ENCODE assay signal across 2 cellular contexts in the genomic region with DNA sequence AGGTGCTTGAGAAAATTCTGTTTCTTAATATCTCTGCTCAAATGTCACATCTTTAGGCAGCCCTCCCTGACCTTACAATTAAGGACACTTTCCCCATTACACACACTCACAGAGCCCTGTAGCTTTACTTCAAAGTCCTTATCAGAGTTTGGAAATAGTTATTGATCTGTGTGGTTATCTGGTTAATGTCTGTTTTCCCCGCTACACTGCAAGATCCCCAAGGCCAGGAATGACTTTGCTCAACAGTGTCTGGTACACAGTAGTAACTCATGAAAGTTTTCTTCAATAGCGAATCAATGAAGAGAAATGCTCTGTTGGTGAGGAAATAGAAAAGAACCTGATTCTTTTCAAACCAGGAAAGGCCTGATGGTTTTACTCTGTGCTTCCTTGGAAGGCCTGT.
TF ChIP-seq lines count a peak whose summit lies in the region.

No MANE protein-coding gene starts in this region.

TF ChIP-seq in GM23338, 12 proteins besides CTCF, POLR2A, EP300 and RAD21 (continued from another document):
- no peak for TF ChIP-seq CREB1 (CRISPR knock-in tag; IDR thresholded peaks at IDR 0.05; ENCODE audit: low read depth)
- TF ChIP-seq JUNB (IDR thresholded peaks at IDR 0.05; ENCODE audit: unreplicated experiment): no peak
TF ChIP-seq in GM23338: peak in this region for 0.

TF ChIP-seq in HepG2, 621 proteins besides CTCF, POLR2A, EP300 and RAD21 (continued from another document and continues in another):
- TF ChIP-seq, protein P1, sequence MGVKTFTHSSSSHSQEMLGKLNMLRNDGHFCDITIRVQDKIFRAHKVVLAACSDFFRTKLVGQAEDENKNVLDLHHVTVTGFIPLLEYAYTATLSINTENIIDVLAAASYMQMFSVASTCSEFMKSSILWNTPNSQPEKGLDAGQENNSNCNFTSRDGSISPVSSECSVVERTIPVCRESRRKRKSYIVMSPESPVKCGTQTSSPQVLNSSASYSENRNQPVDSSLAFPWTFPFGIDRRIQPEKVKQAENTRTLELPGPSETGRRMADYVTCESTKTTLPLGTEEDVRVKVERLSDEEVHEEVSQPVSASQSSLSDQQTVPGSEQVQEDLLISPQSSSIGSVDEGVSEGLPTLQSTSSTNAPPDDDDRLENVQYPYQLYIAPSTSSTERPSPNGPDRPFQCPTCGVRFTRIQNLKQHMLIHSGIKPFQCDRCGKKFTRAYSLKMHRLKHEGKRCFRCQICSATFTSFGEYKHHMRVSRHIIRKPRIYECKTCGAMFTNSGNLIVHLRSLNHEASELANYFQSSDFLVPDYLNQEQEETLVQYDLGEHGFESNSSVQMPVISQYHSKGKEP (CRISPR knock-in tag; IDR thresholded peaks at IDR 0.05): no peak
- TF ChIP-seq DNMT1 (CRISPR knock-in tag; IDR thresholded peaks at IDR 0.05) (no peak), GATA4 (IDR thresholded peaks at IDR 0.05; ENCODE audit: borderline replicate concordance, low read depth) (peak; percentile 76; the same call in 1 of the 2 replicates), ZFP36L1 (CRISPR knock-in tag; IDR thresholded peaks at IDR 0.05) (no peak), KLF15 (CRISPR knock-in tag; IDR thresholded peaks at IDR 0.05; ENCODE audit: borderline replicate concordance) (no peak), ZNF354B (CRISPR knock-in tag; IDR thresholded peaks at IDR 0.05) (no peak), ZSCAN9 (CRISPR knock-in tag; IDR thresholded peaks at IDR 0.05; ENCODE audit: borderline replicate concordance) (no peak), ATF1 (CRISPR knock-in tag; IDR thresholded peaks at IDR 0.05) (no peak), CREM (IDR thresholded peaks at IDR 0.05) (peak; percentile 78; the same call in 1 of the 2 replicates), CREM (CRISPR knock-in tag; IDR thresholded peaks at IDR 0.05) (no peak), ZNF660 (CRISPR knock-in tag; IDR thresholded peaks at IDR 0.05; ENCODE audit: borderline replicate concordance, low read depth) (no peak), FOXP1 (IDR thresholded peaks at IDR 0.05) (peak; percentile 42; the same call in 1 of the 2 replicates), FOXP1 (CRISPR knock-in tag; IDR thresholded peaks at IDR 0.05) (peak; percentile 76), SYNCRIP (IDR thresholded peaks at IDR 0.05; ENCODE audit: insufficient read depth, low read depth, low read length) (no peak), MYC (CRISPR knock-in tag; IDR thresholded peaks at IDR 0.05; ENCODE audit: borderline replicate concordance) (no peak), EHMT2 (IDR thresholded peaks at IDR 0.05; ENCODE audit: borderline replicate concordance, low read depth, low read length) (no peak; the same call in 1 of the 2 replicates), KLF9 (CRISPR knock-in tag; IDR thresholded peaks at IDR 0.05; ENCODE audit: low read depth) (no peak), THYN1 (CRISPR knock-in tag; IDR thresholded peaks at IDR 0.05; ENCODE audit: borderline replicate concordance, low read depth) (no peak), ZNF430 (CRISPR knock-in tag; IDR thresholded peaks at IDR 0.05) (peak; percentile 24; the same call in 1 of the 2 replicates), MIER3 (CRISPR knock-in tag; IDR thresholded peaks at IDR 0.05; ENCODE audit: borderline replicate concordance) (peak; percentile 69; the same call in 1 of the 2 replicates), MIXL1 (CRISPR knock-in tag; IDR thresholded peaks at IDR 0.05) (peak; percentile 92), ZNF3 (CRISPR knock-in tag; IDR thresholded peaks at IDR 0.05) (peak; percentile 38; the same call in 1 of the 2 replicates), RBM22 (optimal IDR thresholded peaks at IDR 0.05; ENCODE audit: low read length) (no peak), ZNF75D (CRISPR knock-in tag; IDR thresholded peaks at IDR 0.05; ENCODE audit: borderline replicate concordance) (no peak), ZNF782 (CRISPR knock-in tag; IDR thresholded peaks at IDR 0.05; ENCODE audit: borderline replicate concordance) (no peak), ZNF652 (CRISPR knock-in tag; IDR thresholded peaks at IDR 0.05; ENCODE audit: borderline replicate concordance, low read depth) (0 out of 2 replicates have a peak, but pooled peaks have one; percentile 17), SNAPC2 (CRISPR knock-in tag; IDR thresholded peaks at IDR 0.05) (no peak), ZNF382 (CRISPR knock-in tag; IDR thresholded peaks at IDR 0.05; ENCODE audit: borderline replicate concordance) (no peak), SRSF9 (IDR thresholded peaks at IDR 0.05; ENCODE audit: borderline replicate concordance, insufficient read depth, low read depth, low read length, poor library complexity, severe bottlenecking) (no peak), SIN3A (IDR thresholded peaks at IDR 0.05; ENCODE audit: borderline replicate concordance, low read depth, low read length) (no peak), AGO1 (IDR thresholded peaks at IDR 0.05; ENCODE audit: low read depth, low read length, poor library complexity, severe bottlenecking) (no peak), GATAD2A (CRISPR knock-in tag; IDR thresholded peaks at IDR 0.05) (peak; percentile 94), HMGA1 (CRISPR knock-in tag; conservative IDR thresholded peaks at IDR 0.05) (no peak), ZNF672 (CRISPR knock-in tag; IDR thresholded peaks at IDR 0.05) (no peak), NFIC (IDR thresholded peaks at IDR 0.05; ENCODE audit: low read length) (peak; percentile 88; the same call in 1 of the 2 replicates), TCF7 (IDR thresholded peaks at IDR 0.05; ENCODE audit: low read depth) (peak; percentile 89), SETDB1 (CRISPR knock-in tag; IDR thresholded peaks at IDR 0.05; ENCODE audit: borderline replicate concordance) (no peak)
- TF ChIP-seq, protein P2, sequence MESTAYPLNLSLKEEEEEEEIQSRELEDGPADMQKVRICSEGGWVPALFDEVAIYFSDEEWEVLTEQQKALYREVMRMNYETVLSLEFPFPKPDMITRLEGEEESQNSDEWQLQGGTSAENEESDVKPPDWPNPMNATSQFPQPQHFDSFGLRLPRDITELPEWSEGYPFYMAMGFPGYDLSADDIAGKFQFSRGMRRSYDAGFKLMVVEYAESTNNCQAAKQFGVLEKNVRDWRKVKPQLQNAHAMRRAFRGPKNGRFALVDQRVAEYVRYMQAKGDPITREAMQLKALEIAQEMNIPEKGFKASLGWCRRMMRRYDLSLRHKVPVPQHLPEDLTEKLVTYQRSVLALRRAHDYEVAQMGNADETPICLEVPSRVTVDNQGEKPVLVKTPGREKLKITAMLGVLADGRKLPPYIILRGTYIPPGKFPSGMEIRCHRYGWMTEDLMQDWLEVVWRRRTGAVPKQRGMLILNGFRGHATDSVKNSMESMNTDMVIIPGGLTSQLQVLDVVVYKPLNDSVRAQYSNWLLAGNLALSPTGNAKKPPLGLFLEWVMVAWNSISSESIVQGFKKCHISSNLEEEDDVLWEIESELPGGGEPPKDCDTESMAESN (CRISPR knock-in tag; conservative IDR thresholded peaks at IDR 0.05): peak; percentile 75
- TF ChIP-seq, protein P3, sequence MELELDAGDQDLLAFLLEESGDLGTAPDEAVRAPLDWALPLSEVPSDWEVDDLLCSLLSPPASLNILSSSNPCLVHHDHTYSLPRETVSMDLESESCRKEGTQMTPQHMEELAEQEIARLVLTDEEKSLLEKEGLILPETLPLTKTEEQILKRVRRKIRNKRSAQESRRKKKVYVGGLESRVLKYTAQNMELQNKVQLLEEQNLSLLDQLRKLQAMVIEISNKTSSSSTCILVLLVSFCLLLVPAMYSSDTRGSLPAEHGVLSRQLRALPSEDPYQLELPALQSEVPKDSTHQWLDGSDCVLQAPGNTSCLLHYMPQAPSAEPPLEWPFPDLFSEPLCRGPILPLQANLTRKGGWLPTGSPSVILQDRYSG (CRISPR knock-in tag; IDR thresholded peaks at IDR 0.05): no peak
- TF ChIP-seq, protein P4, sequence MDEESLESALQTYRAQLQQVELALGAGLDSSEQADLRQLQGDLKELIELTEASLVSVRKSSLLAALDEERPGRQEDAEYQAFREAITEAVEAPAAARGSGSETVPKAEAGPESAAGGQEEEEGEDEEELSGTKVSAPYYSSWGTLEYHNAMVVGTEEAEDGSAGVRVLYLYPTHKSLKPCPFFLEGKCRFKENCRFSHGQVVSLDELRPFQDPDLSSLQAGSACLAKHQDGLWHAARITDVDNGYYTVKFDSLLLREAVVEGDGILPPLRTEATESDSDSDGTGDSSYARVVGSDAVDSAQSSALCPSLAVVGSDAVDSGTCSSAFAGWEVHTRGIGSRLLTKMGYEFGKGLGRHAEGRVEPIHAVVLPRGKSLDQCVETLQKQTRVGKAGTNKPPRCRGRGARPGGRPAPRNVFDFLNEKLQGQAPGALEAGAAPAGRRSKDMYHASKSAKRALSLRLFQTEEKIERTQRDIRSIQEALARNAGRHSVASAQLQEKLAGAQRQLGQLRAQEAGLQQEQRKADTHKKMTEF (CRISPR knock-in tag; IDR thresholded peaks at IDR 0.05): peak; percentile 37; the same call in 1 of the 2 replicates
- TF ChIP-seq, protein P5, sequence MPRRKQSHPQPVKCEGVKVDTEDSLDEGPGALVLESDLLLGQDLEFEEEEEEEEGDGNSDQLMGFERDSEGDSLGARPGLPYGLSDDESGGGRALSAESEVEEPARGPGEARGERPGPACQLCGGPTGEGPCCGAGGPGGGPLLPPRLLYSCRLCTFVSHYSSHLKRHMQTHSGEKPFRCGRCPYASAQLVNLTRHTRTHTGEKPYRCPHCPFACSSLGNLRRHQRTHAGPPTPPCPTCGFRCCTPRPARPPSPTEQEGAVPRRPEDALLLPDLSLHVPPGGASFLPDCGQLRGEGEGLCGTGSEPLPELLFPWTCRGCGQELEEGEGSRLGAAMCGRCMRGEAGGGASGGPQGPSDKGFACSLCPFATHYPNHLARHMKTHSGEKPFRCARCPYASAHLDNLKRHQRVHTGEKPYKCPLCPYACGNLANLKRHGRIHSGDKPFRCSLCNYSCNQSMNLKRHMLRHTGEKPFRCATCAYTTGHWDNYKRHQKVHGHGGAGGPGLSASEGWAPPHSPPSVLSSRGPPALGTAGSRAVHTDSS (CRISPR knock-in tag; conservative IDR thresholded peaks at IDR 0.05): no peak
- TF ChIP-seq, protein P6, sequence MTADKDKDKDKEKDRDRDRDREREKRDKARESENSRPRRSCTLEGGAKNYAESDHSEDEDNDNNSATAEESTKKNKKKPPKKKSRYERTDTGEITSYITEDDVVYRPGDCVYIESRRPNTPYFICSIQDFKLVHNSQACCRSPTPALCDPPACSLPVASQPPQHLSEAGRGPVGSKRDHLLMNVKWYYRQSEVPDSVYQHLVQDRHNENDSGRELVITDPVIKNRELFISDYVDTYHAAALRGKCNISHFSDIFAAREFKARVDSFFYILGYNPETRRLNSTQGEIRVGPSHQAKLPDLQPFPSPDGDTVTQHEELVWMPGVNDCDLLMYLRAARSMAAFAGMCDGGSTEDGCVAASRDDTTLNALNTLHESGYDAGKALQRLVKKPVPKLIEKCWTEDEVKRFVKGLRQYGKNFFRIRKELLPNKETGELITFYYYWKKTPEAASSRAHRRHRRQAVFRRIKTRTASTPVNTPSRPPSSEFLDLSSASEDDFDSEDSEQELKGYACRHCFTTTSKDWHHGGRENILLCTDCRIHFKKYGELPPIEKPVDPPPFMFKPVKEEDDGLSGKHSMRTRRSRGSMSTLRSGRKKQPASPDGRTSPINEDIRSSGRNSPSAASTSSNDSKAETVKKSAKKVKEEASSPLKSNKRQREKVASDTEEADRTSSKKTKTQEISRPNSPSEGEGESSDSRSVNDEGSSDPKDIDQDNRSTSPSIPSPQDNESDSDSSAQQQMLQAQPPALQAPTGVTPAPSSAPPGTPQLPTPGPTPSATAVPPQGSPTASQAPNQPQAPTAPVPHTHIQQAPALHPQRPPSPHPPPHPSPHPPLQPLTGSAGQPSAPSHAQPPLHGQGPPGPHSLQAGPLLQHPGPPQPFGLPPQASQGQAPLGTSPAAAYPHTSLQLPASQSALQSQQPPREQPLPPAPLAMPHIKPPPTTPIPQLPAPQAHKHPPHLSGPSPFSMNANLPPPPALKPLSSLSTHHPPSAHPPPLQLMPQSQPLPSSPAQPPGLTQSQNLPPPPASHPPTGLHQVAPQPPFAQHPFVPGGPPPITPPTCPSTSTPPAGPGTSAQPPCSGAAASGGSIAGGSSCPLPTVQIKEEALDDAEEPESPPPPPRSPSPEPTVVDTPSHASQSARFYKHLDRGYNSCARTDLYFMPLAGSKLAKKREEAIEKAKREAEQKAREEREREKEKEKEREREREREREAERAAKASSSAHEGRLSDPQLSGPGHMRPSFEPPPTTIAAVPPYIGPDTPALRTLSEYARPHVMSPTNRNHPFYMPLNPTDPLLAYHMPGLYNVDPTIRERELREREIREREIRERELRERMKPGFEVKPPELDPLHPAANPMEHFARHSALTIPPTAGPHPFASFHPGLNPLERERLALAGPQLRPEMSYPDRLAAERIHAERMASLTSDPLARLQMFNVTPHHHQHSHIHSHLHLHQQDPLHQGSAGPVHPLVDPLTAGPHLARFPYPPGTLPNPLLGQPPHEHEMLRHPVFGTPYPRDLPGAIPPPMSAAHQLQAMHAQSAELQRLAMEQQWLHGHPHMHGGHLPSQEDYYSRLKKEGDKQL (CRISPR knock-in tag; IDR thresholded peaks at IDR 0.05; ENCODE audit: low read depth): peak; percentile 70; the same call in 1 of the 2 replicates
- TF ChIP-seq, protein P7, sequence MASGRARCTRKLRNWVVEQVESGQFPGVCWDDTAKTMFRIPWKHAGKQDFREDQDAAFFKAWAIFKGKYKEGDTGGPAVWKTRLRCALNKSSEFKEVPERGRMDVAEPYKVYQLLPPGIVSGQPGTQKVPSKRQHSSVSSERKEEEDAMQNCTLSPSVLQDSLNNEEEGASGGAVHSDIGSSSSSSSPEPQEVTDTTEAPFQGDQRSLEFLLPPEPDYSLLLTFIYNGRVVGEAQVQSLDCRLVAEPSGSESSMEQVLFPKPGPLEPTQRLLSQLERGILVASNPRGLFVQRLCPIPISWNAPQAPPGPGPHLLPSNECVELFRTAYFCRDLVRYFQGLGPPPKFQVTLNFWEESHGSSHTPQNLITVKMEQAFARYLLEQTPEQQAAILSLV (CRISPR knock-in tag; IDR thresholded peaks at IDR 0.05; ENCODE audit: borderline replicate concordance): no peak
- TF ChIP-seq, protein P8, sequence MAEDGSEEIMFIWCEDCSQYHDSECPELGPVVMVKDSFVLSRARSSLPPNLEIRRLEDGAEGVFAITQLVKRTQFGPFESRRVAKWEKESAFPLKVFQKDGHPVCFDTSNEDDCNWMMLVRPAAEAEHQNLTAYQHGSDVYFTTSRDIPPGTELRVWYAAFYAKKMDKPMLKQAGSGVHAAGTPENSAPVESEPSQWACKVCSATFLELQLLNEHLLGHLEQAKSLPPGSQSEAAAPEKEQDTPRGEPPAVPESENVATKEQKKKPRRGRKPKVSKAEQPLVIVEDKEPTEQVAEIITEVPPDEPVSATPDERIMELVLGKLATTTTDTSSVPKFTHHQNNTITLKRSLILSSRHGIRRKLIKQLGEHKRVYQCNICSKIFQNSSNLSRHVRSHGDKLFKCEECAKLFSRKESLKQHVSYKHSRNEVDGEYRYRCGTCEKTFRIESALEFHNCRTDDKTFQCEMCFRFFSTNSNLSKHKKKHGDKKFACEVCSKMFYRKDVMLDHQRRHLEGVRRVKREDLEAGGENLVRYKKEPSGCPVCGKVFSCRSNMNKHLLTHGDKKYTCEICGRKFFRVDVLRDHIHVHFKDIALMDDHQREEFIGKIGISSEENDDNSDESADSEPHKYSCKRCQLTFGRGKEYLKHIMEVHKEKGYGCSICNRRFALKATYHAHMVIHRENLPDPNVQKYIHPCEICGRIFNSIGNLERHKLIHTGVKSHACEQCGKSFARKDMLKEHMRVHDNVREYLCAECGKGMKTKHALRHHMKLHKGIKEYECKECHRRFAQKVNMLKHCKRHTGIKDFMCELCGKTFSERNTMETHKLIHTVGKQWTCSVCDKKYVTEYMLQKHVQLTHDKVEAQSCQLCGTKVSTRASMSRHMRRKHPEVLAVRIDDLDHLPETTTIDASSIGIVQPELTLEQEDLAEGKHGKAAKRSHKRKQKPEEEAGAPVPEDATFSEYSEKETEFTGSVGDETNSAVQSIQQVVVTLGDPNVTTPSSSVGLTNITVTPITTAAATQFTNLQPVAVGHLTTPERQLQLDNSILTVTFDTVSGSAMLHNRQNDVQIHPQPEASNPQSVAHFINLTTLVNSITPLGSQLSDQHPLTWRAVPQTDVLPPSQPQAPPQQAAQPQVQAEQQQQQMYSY (CRISPR knock-in tag; IDR thresholded peaks at IDR 0.05): no peak
